37 cellular contexts compared by ENCODE assay signal in the genomic region with DNA sequence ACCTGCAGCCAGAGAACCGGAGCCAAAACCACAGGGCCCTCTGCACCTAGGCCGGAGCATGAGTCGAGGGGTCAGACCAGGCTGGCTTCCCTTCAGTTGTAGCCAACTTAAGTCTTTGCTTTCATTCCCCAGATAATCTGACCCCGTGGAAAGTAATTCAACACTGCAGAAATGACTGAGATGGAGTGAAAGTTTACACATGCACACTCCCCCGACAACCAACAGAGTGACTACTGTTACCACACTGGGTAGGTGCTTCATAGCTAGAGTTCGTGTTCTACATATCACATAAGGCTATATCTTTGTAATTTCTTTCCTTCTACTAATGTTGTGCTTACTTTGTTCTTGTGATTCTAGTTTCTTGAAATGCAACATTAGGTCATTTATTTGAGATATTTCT. TPM values are rescaled to one million over a fixed set of nuclear protein-coding genes. Genes with fewer than 3 reads are reported as not detected.
"Had no signal": no experiment of that assay in that cellular context is flagged by ENCODE, and none has a peak within 500 bp of the region (broad histone marks: within the 10 kb centered on the region; RNA-seq: fewer than 3 reads in every experiment).

No MANE protein-coding gene starts in this region.

- H3K4me1 Mint-ChIP-seq: immature natural killer cell had no signal

- ATAC-seq: left colon; mucosa of descending colon; naive thymus-derived CD4-positive, alpha-beta T cell; right lobe of liver; stimulated activated naive CD8-positive, alpha-beta T cell treated with anti-CD3 and anti-CD28 coated beads, Interleukin-15, Interleukin-2, amounts not matched to agents 100 U/mL and 50 U/mL, for 24 hours had no signal

- H3K27ac ChIP-seq: left ventricle myocardium inferior, ovary, right atrium auricular region, right lobe of liver, stomach, testis, thyroid gland, transverse colon, upper lobe of left lung, vagina had no signal

- H3K36me3 ChIP-seq: left ventricle myocardium inferior, ovary, right atrium auricular region, right lobe of liver, stomach, thyroid gland, transverse colon, upper lobe of left lung, vagina had no signal

- H3K27ac Mint-ChIP-seq: immature natural killer cell; natural killer cell treated with Interleukin-12 subunit alpha and Interleukin-12 subunit beta and Interleukin-15 and Interleukin-18, amount 100 ng/mL, for 72 hours; progenitor cell of endocrine pancreas; stimulated activated naive B cell treated with anti-CD40 and anti-IgM and Interleukin-4, amounts not matched to agents 10 μg/mL and 1 μg/mL and 100 μg/mL, for 72 hours had no signal

- H3K9me3 Mint-ChIP-seq: immature natural killer cell; natural killer cell treated with Interleukin-12 subunit alpha and Interleukin-12 subunit beta and Interleukin-15 and Interleukin-18, amount 100 ng/mL, for 72 hours had no signal

- DNase-seq: hypothalamus; immature natural killer cell; left colon; left ventricle myocardium inferior; mesendoderm; midbrain; naive thymus-derived CD4-positive, alpha-beta T cell; ovary; right lobe of liver; stimulated activated CD4-positive, alpha-beta T cell treated with anti-CD3 and anti-CD28 coated beads, Interleukin-1b, Interleukin-23, amount 100 ng/mL, for 48 hours; stimulated activated CD4-positive, alpha-beta T cell treated with anti-CD3 and anti-CD28 coated beads, Interleukin-2, amount 100 ng/mL, for 48 hours; stimulated activated CD4-positive, alpha-beta T cell treated with anti-CD3 and anti-CD28 coated beads, Interleukin-4, amount 100 ng/mL, for 4 hours; stimulated activated CD8-positive, alpha-beta memory T cell treated with anti-CD3 and anti-CD28 coated beads, Interleukin-4, amount 100 ng/mL, for 48 hours; stimulated activated naive B cell treated with anti-CD40 and anti-IgM and Interleukin-4, amounts not matched to agents 10 μg/mL and 1 μg/mL and 100 μg/mL, for 72 hours; stimulated activated naive CD8-positive, alpha-beta T cell treated with anti-CD3 and anti-CD28 coated beads, Interleukin-15, Interleukin-2, amounts not matched to agents 100 U/mL and 50 U/mL, for 24 hours; stomach; testis; thyroid gland; transverse colon; upper lobe of left lung had no signal

- FAIRE-seq: islet of Langerhans, kidney had no signal

- H3K36me3 Mint-ChIP-seq: immature natural killer cell; naive thymus-derived CD4-positive, alpha-beta T cell; natural killer cell treated with Interleukin-12 subunit alpha and Interleukin-12 subunit beta and Interleukin-15 and Interleukin-18, amount 100 ng/mL, for 72 hours had no signal

- H3K4me3 ChIP-seq: left ventricle myocardium inferior, lung, mucosa of descending colon, ovary, right atrium auricular region, right lobe of liver, smooth muscle cell, stomach, testis, thyroid gland, transverse colon, upper lobe of left lung, vagina had no signal

- H3K9me3 ChIP-seq: left ventricle myocardium inferior, mucosa of descending colon, ovary, right lobe of liver, testis, thyroid gland, transverse colon, vagina had no signal

- H3K27me3 ChIP-seq: ovary, right atrium auricular region, right lobe of liver, testis, thyroid gland, transverse colon, upper lobe of left lung, vagina had no signal

- H3K4me3 Mint-ChIP-seq: immature natural killer cell; naive thymus-derived CD4-positive, alpha-beta T cell; natural killer cell treated with Interleukin-12 subunit alpha and Interleukin-12 subunit beta and Interleukin-15 and Interleukin-18, amount 100 ng/mL, for 72 hours had no signal

- H3K4me1 ChIP-seq: left ventricle myocardium inferior, right atrium auricular region, right lobe of liver, stomach, testis, thyroid gland, transverse colon, upper lobe of left lung, vagina had no signal

- H3K4me2 ChIP-seq: smooth muscle cell had no signal

RNA-seq across cellular contexts. Expression of a gene that starts 7.1 kb away (rescaled TPM):
- total RNA-seq: left colon; left ventricle myocardium inferior; lower leg skin; lung; mucosa of descending colon; myocyte; naive thymus-derived CD4-positive, alpha-beta T cell; natural killer cell treated with Interleukin-12 subunit alpha and Interleukin-12 subunit beta and Interleukin-15 and Interleukin-18, amount 100 ng/mL, for 72 hours; omental fat pad; progenitor cell of endocrine pancreas; pulmonary artery endothelial cell; renal cortical epithelial cell; right atrium auricular region; right lobe of liver; skeletal muscle tissue; smooth muscle cell; stomach; thyroid gland; transverse colon; upper lobe of left lung; urinary bladder; vagina had no signal
- polyA plus RNA-seq: immature natural killer cell; naive thymus-derived CD4-positive, alpha-beta T cell; neural cell; smooth muscle cell; urinary bladder had no signal

RNA-seq across cellular contexts. Expression of a gene that starts 41.4 kb away (rescaled TPM):
- total RNA-seq: kidney; left colon; left ventricle myocardium inferior; lower leg skin; lung; mucosa of descending colon; myocyte; naive thymus-derived CD4-positive, alpha-beta T cell; natural killer cell treated with Interleukin-12 subunit alpha and Interleukin-12 subunit beta and Interleukin-15 and Interleukin-18, amount 100 ng/mL, for 72 hours; omental fat pad; ovary; progenitor cell of endocrine pancreas; pulmonary artery endothelial cell; renal cortical epithelial cell; right atrium auricular region; right lobe of liver; skeletal muscle tissue; smooth muscle cell; stomach; thyroid gland; transverse colon; upper lobe of left lung; urinary bladder; vagina had no signal
- polyA plus RNA-seq: immature natural killer cell; lung; naive thymus-derived CD4-positive, alpha-beta T cell; neural cell; smooth muscle cell; stomach; urinary bladder had no signal
